In genomic region chr10:90872648-90873020, GRCh38 we compare ENCODE assay signal across 8 cellular contexts. TPM values are rescaled to one million over a fixed set of nuclear protein-coding genes. Genes with fewer than 3 reads are reported as not detected.
A peak's percentile ranks its signal among the peaks of the same experiment; 100 is the strongest.
DNase-seq lines count a peak whose midpoint lies in the region; ATAC-seq, FAIRE-seq and TF ChIP-seq lines count a peak whose summit lies in the region.

No MANE protein-coding gene starts in this region.

- no peaks in the 10 kb centered on the region for H3K27me3 ChIP-seq in BLaER1
- no peaks in the 10 kb centered on the region for H3K27me3 ChIP-seq in naive thymus-derived CD4-positive, alpha-beta T cell (ENCODE audit: control insufficient read depth in 2 of 2, insufficient read depth in 2 of 2, low read length in 2 of 2)
- H3K27me3 ChIP-seq in thyroid gland: no peaks in the 10 kb centered on the region

- H3K4me3 ChIP-seq in BLaER1 (peak overlapping the region; percentile 89), thyroid gland (replicated peaks in 1 of 3) (peak overlapping the region in 1 of 3 donors; percentile 69)
- peak overlapping the region; percentile 83 for H3K4me3 ChIP-seq in naive thymus-derived CD4-positive, alpha-beta T cell (ENCODE audit: low read length)

- BruUV-seq in MCF 10A (replicated peaks; lab: Mats Ljungman, UMichigan): TSS peak; percentile 44

- no peak for DNase-seq in HTR-8/SVneo (ENCODE audit: insufficient read length, low spot score)
- DNase-seq in MCF 10A (ENCODE audit: unreplicated experiment): no peak
- no peak for DNase-seq in naive thymus-derived CD4-positive, alpha-beta T cell
- no peak for DNase-seq in inferior parietal cortex (ENCODE audit: extremely low spot score)
- DNase-seq in ecto neural progenitor cell (ENCODE audit: low spot score): no peak
- DNase-seq in thyroid gland: no peak

- H3K4me2 ChIP-seq in BLaER1: peak overlapping the region; percentile 92

- 29 to 30% methylated on average over 8 of the region's 8 CpGs for WGBS in thyroid gland, 2 donors

- peak overlapping the region; percentile 98 for H3K4me3 Mint-ChIP-seq in MCF 10A (ENCODE audit: unreplicated experiment)
- peak overlapping the region; percentile 94 to 99 (median 98) for H3K4me3 Mint-ChIP-seq in naive thymus-derived CD4-positive, alpha-beta T cell

- peak overlapping the region; percentile 89 for H3K9ac ChIP-seq in BLaER1

- CTCF ChIA-PET in MCF 10A (lab: Yijun Ruan, JAX): interaction anchor here (0.8 to 1.6 kb wide), 4 partner anchors 10 to 1077 kb away, joined by 3 to 5 read pairs (median 3); no protein-coding TSS in a partner anchor
- CTCF ChIA-PET in naive thymus-derived CD4-positive, alpha-beta T cell (lab: Charles Lee): no interaction called here

- intact Hi-C loops in MCF 10A (cut with micrococcal nuclease) (no loop called here), thyroid gland (cut with DNase I) (no loop called here)
- intact Hi-C loops in naive thymus-derived CD4-positive, alpha-beta T cell (cut with micrococcal nuclease): loop anchor here (5.0 to 10.0 kb wide), 13 partner anchors 352 to 1972 kb away; partner anchors contain the start of genes TNKS2 (in 2 of the 2), BTAF1 (in 1 of the 2), EXOC6 (in 1 of the 2) and FGFBP3 (in 1 of the 2)

- H3K4me1 Mint-ChIP-seq in MCF 10A (ENCODE audit: insufficient read depth, unreplicated experiment): peaks cover 24% of the 10 kb centered on the region
- H3K4me1 Mint-ChIP-seq in naive thymus-derived CD4-positive, alpha-beta T cell: peaks cover 24 to 53% (median 37%) of the 10 kb centered on the region in 7 donors

- peaks cover 28% of the 10 kb centered on the region for H4K20me1 ChIP-seq in BLaER1

- H3K9me3 ChIP-seq in BLaER1: peaks cover 11% of the 10 kb centered on the region; the same call in 1 of the 2 replicates
- no peaks in the 10 kb centered on the region for H3K9me3 ChIP-seq in naive thymus-derived CD4-positive, alpha-beta T cell (ENCODE audit: control insufficient read depth in 2 of 3, low read length in 3 of 3)
- H3K9me3 ChIP-seq in thyroid gland: no peaks in the 10 kb centered on the region

- H3K36me3 ChIP-seq in BLaER1 (peaks cover 21% of the 10 kb centered on the region), thyroid gland (peaks cover 6 to 10% of the 10 kb centered on the region in 2 donors)
- peaks cover 6 to 22% (median 7%) of the 10 kb centered on the region in 3 experiments for H3K36me3 ChIP-seq in naive thymus-derived CD4-positive, alpha-beta T cell (ENCODE audit: control insufficient read depth in 2 of 3, insufficient read depth in 3 of 3, low read length in 3 of 3)

- no peak for ATAC-seq in naive thymus-derived CD4-positive, alpha-beta T cell
- no peak for ATAC-seq in GM18868 (IDR thresholded peaks at IDR 0.05; ENCODE audit: unreplicated experiment)

- peak overlapping the region; percentile 81; the same call in 1 of the 2 replicates for H3K27ac ChIP-seq in BLaER1
- H3K27ac ChIP-seq in naive thymus-derived CD4-positive, alpha-beta T cell (ENCODE audit: low read depth, low read length): no peak overlapping the region
- H3K27ac ChIP-seq in thyroid gland: no peak overlapping the region

- FAIRE-seq in HTR-8/SVneo (lab: Jason Lieb, UNC): peak; percentile 20

- H3K27me3 Mint-ChIP-seq in MCF 10A (ENCODE audit: insufficient read depth, unreplicated experiment): no peaks in the 10 kb centered on the region
- H3K27me3 Mint-ChIP-seq in naive thymus-derived CD4-positive, alpha-beta T cell: peaks cover 18 to 34% (median 28%) of the 10 kb centered on the region in 5 donors

- peaks cover 28% of the 10 kb centered on the region for H3K4me1 ChIP-seq in BLaER1
- H3K4me1 ChIP-seq in naive thymus-derived CD4-positive, alpha-beta T cell (ENCODE audit: control insufficient read depth in 2 of 2, insufficient read depth in 2 of 2, low read length in 2 of 2): peaks cover 14 to 23% of the 10 kb centered on the region in 2 donors
- peaks cover 7 to 8% of the 10 kb centered on the region in 2 donors for H3K4me1 ChIP-seq in thyroid gland

- peak overlapping the region; percentile 91 for H3K27ac Mint-ChIP-seq in MCF 10A (ENCODE audit: low read depth, unreplicated experiment)
- peak overlapping the region in 8 of 9 donors; percentile 73 to 95 (median 86) for H3K27ac Mint-ChIP-seq in naive thymus-derived CD4-positive, alpha-beta T cell

- peaks cover 7% of the 10 kb centered on the region for H3K9me3 Mint-ChIP-seq in MCF 10A (ENCODE audit: unreplicated experiment)
- peaks cover 0 to 10% (median 0%) of the 10 kb centered on the region in 11 donors for H3K9me3 Mint-ChIP-seq in naive thymus-derived CD4-positive, alpha-beta T cell

- H3K36me3 Mint-ChIP-seq in MCF 10A (ENCODE audit: insufficient read depth, unreplicated experiment): peaks cover 12% of the 10 kb centered on the region
- H3K36me3 Mint-ChIP-seq in naive thymus-derived CD4-positive, alpha-beta T cell: peaks cover 8 to 25% (median 15%) of the 10 kb centered on the region in 5 donors

- TF ChIP-seq CTCF in MCF 10A (IDR thresholded peaks at IDR 0.05; ENCODE audit: unreplicated experiment) (no peak), thyroid gland (IDR thresholded peaks at IDR 0.05) (no peak)

- no peak for TF ChIP-seq POLR2A in thyroid gland (IDR thresholded peaks at IDR 0.05)

- POLR2A ChIA-PET in MCF 10A (lab: Yijun Ruan, JAX): interaction anchor here (0.6 to 5.3 kb wide), 8 partner anchors 10 to 1441 kb away, joined by 3 to 49 read pairs (median 4); partner anchors contain the start of genes BTAF1 and HTR7
- POLR2A ChIA-PET in naive thymus-derived CD4-positive, alpha-beta T cell (lab: Charles Lee): interaction anchor here (0.5 to 1.0 kb wide), 3 partner anchors 12 to 1624 kb away, joined by 3 read pairs; no protein-coding TSS in a partner anchor

RNA-seq across cellular contexts. Expression of gene RPP30, which starts 0.9 kb away (rescaled TPM):
- total RNA-seq in MCF 10A (2022): 39.9 and 41.8 TPM in 2 replicates
- total RNA-seq in naive thymus-derived CD4-positive, alpha-beta T cell: 10 to 100 TPM; 24.1 to 45.6 (median 38.0) TPM
- 10 to 100 TPM; 47.3 to 50.0 TPM for polyA plus RNA-seq in naive thymus-derived CD4-positive, alpha-beta T cell
- total RNA-seq in thyroid gland: 10 to 100 TPM; 20.4 to 62.6 (median 36.3) TPM

RNA-seq across cellular contexts. Expression of gene HTR7, which starts 14.8 kb away (rescaled TPM):
- 14.1 and 15.3 TPM in 2 replicates for total RNA-seq in MCF 10A (2022)
- total RNA-seq in naive thymus-derived CD4-positive, alpha-beta T cell: under 1 TPM in 3 of 5 experiments, not detected in 2; 0.11 to 0.32 (median 0.13) TPM
- polyA plus RNA-seq in naive thymus-derived CD4-positive, alpha-beta T cell: not detected
- total RNA-seq in thyroid gland: under 1 TPM in 1 of 4 donors, not detected in 3; 0.29 TPM

RNA-seq across cellular contexts. Expression of gene ANKRD1, which starts 48.3 kb away (rescaled TPM):
- total RNA-seq in MCF 10A (2022) (0.20 and 0.65 TPM in 2 replicates), thyroid gland (under 1 TPM in 1 of 4 donors, not detected in 3; 0.94 TPM)
- not detected for total RNA-seq in naive thymus-derived CD4-positive, alpha-beta T cell
- polyA plus RNA-seq in naive thymus-derived CD4-positive, alpha-beta T cell: not detected

Comparison
In these comparisons a context has a peak if more than half of its experiments do, and no peak if none do; other contexts are left out.
1. RNA of gene HTR7, which starts 14.8 kb away (total RNA-seq): 14.1 to 15.3 TPM in MCF 10A; 0.29 TPM in thyroid gland and 0.11 to 0.32 TPM in naive thymus-derived CD4-positive, alpha-beta T cell; every median in the first group is over 10 times any median in the second.
2. intact Hi-C loops: an anchor here in naive thymus-derived CD4-positive, alpha-beta T cell (5.0 to 10.0 kb wide); none called in MCF 10A and thyroid gland.